2 cellular contexts compared by ENCODE assay signal in genomic region chr9:107600060-107600573, GRCh38.
TF ChIP-seq lines count a peak whose summit lies in the region.

No MANE protein-coding gene starts in this region.

TF ChIP-seq in liver, 16 proteins besides CTCF, POLR2A, EP300 and RAD21 (continued from another document):
- TF ChIP-seq REST (IDR thresholded peaks at IDR 0.05) (no peak), SP1 (IDR thresholded peaks at IDR 0.05) (no peak), YY1 (IDR thresholded peaks at IDR 0.05) (no peak), GABPA (IDR thresholded peaks at IDR 0.05 in 1 of 2, conservative IDR thresholded peaks at IDR 0.05 in 1 of 2) (no peak), ZBTB33 (IDR thresholded peaks at IDR 0.05) (no peak), NR2F2 (IDR thresholded peaks at IDR 0.05) (peak; percentile 50), HNF4G (IDR thresholded peaks at IDR 0.05) (no peak), EGR1 (IDR thresholded peaks at IDR 0.05; ENCODE audit: low read depth in 2 of 2) (no peak), FOXA1 (IDR thresholded peaks at IDR 0.05) (no peak)
TF ChIP-seq in liver: peak in this region for 2.

TF ChIP-seq in HepG2, 621 proteins besides CTCF, POLR2A, EP300 and RAD21 (continued from another document):
- TF ChIP-seq TEF (CRISPR knock-in tag; IDR thresholded peaks at IDR 0.05) = no peak
- no peak for TF ChIP-seq YEATS2 (CRISPR knock-in tag; IDR thresholded peaks at IDR 0.05; ENCODE audit: borderline replicate concordance)
- no peak for TF ChIP-seq ZNF354B (CRISPR knock-in tag; IDR thresholded peaks at IDR 0.05)
- no peak for TF ChIP-seq ZNF17 (CRISPR knock-in tag; IDR thresholded peaks at IDR 0.05)
- TF ChIP-seq MTA3 (CRISPR knock-in tag; IDR thresholded peaks at IDR 0.05) = no peak
- TF ChIP-seq CREB1 (IDR thresholded peaks at IDR 0.05) = no peak
- TF ChIP-seq CREB1 (CRISPR knock-in tag; IDR thresholded peaks at IDR 0.05) = no peak
